Comparison of ENCODE assay signal across 1 cellular context in the genomic region with DNA sequence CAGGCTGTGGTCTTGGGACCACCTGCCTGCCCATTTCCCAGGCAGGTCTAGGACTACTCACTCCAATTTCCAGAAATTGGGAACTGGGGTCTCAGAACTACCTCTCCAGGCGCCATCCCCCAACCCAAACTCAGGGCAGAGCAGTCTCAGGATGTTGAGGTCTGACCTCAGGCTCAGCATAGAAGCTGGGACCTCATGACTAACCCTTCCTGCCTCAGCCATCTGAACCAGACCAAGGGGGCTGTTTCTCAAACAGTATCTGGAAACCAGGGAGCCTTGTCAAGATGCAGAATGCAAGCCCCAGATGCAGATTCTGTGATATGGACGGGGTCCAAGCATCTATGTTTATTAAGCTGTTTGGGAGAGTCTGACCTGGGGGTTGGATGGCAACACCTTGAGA.
TF ChIP-seq lines count a peak whose summit lies in the region.

No MANE protein-coding gene starts in this region.

TF ChIP-seq in endothelial cell of umbilical vein, 7 proteins besides CTCF, POLR2A, EP300 and RAD21:
- no peak for TF ChIP-seq MYC (IDR thresholded peaks at IDR 0.05; ENCODE audit: low read depth, low read length)
- peak; percentile 17 for TF ChIP-seq FOS (IDR thresholded peaks at IDR 0.05; ENCODE audit: borderline replicate concordance, insufficient read depth, low read length)
- no peak for TF ChIP-seq EZH2 (IDR thresholded peaks at IDR 0.05; ENCODE audit: borderline replicate concordance, low read depth, low read length, severe bottlenecking)
